1 cellular context compared by ENCODE assay signal in genomic region chr17:32104158-32104557, GRCh38.
TF ChIP-seq lines count a peak whose summit lies in the region.

No MANE protein-coding gene starts in this region.

TF ChIP-seq in endothelial cell of umbilical vein, 7 proteins besides CTCF, POLR2A, EP300 and RAD21 (continued from another document):
- TF ChIP-seq MAX (IDR thresholded peaks at IDR 0.05; ENCODE audit: insufficient read depth, insufficient read length) (no peak), GATA2 (IDR thresholded peaks at IDR 0.05; ENCODE audit: insufficient read depth, insufficient read length, low read depth, low read length) (no peak), JUN (IDR thresholded peaks at IDR 0.05; ENCODE audit: borderline replicate concordance, insufficient read depth, insufficient read length, low read depth) (no peak), POLR2AphosphoS5 (IDR thresholded peaks at IDR 0.05; ENCODE audit: insufficient read depth, low read depth, low read length) (no peak), EZH2 (IDR thresholded peaks at IDR 0.05; ENCODE audit: borderline replicate concordance, low read depth, low read length, severe bottlenecking) (no peak), MYC (IDR thresholded peaks at IDR 0.05; ENCODE audit: low read depth, low read length) (no peak)
